11 cellular contexts compared by ENCODE assay signal in genomic region chr10:124999433-125000365, GRCh38. TPM values are rescaled to one million over a fixed set of nuclear protein-coding genes. Genes with fewer than 3 reads are reported as not detected.
DNase-seq lines count a peak whose midpoint lies in the region; ATAC-seq and TF ChIP-seq lines count a peak whose summit lies in the region.
"Had no signal": no experiment of that assay in that cellular context is flagged by ENCODE, and none has a peak within 500 bp of the region (broad histone marks: within the 10 kb centered on the region; RNA-seq: fewer than 3 reads in every experiment).

No MANE protein-coding gene starts in this region.

- CTCF ChIA-PET in activated CD4-positive, alpha-beta T cell treated with anti-CD3 and anti-CD28 coated beads, Interleukin-2, amount 10 ng/mL, durations not matched to agents 7 days and 5 days (lab: Charles Lee): interaction anchor here (1.2 kb wide), 1 partner anchor 9 kb away, joined by 3 read pairs; no protein-coding TSS in a partner anchor

- peaks cover 16% of the 10 kb centered on the region for H3K4me1 Mint-ChIP-seq in osteocyte (ENCODE audit: unreplicated experiment)
- no peaks in the 10 kb centered on the region for H3K4me1 Mint-ChIP-seq in stimulated activated effector memory CD8-positive, alpha-beta T cell treated with anti-CD3 and anti-CD28 coated beads, Interleukin-12 subunit alpha, Interleukin-12 subunit beta, amount 100 ng/mL, for 72 hours
- no peaks in the 10 kb centered on the region for H3K4me1 Mint-ChIP-seq in activated CD4-positive, alpha-beta T cell treated with anti-CD3 and anti-CD28 coated beads, Interleukin-2, amount 10 ng/mL, durations not matched to agents 7 days and 5 days

- DNase-seq in AG08396 (ENCODE audit: low spot score): peak; percentile 90
- DNase-seq in globus pallidus (ENCODE audit: low spot score): peak; percentile 68
- DNase-seq in osteocyte (ENCODE audit: extremely low spot score, unreplicated experiment): peak; percentile 81
- no peak for DNase-seq in stimulated activated effector memory CD8-positive, alpha-beta T cell treated with anti-CD3 and anti-CD28 coated beads, Interleukin-12 subunit alpha, Interleukin-12 subunit beta, amount 100 ng/mL, for 72 hours (ENCODE audit: low spot score in 2 of 2)
- DNase-seq in activated CD4-positive, alpha-beta T cell treated with anti-CD3 and anti-CD28 coated beads, Interleukin-2, amount 10 ng/mL, durations not matched to agents 7 days and 5 days: no peak
- DNase-seq in NCI-H82 treated with DMSO at 0.1 percent for 48 hours (lab: John Stamatoyannopoulos, UW; ENCODE audit: unreplicated experiment): no peak
- no peak for DNase-seq in GDM1 (lab: John Stamatoyannopoulos, UW)
- DNase-seq: NCI-H1092 treated with DMSO at 0.1 percent for 48 hours had no signal

- POLR2A ChIA-PET in activated CD4-positive, alpha-beta T cell treated with anti-CD3 and anti-CD28 coated beads, Interleukin-2, amount 10 ng/mL, durations not matched to agents 7 days and 5 days (lab: Charles Lee): no interaction called here

- TF ChIP-seq CTCF in VCaP (conservative IDR thresholded peaks at IDR 0.05) (no peak), osteocyte (IDR thresholded peaks at IDR 0.05) (no peak)

- no peaks in the 10 kb centered on the region for H3K27me3 Mint-ChIP-seq in osteocyte (ENCODE audit: unreplicated experiment)
- no peaks in the 10 kb centered on the region for H3K27me3 Mint-ChIP-seq in activated CD4-positive, alpha-beta T cell treated with anti-CD3 and anti-CD28 coated beads, Interleukin-2, amount 10 ng/mL, durations not matched to agents 7 days and 5 days

- no peak overlapping the region for H3K4me3 Mint-ChIP-seq in osteocyte (ENCODE audit: unreplicated experiment)
- no peak overlapping the region for H3K4me3 Mint-ChIP-seq in stimulated activated effector memory CD8-positive, alpha-beta T cell treated with anti-CD3 and anti-CD28 coated beads, Interleukin-12 subunit alpha, Interleukin-12 subunit beta, amount 100 ng/mL, for 72 hours
- H3K4me3 Mint-ChIP-seq in activated CD4-positive, alpha-beta T cell treated with anti-CD3 and anti-CD28 coated beads, Interleukin-2, amount 10 ng/mL, durations not matched to agents 7 days and 5 days: no peak overlapping the region
- H3K4me3 Mint-ChIP-seq: activated naive CD4-positive, alpha-beta T cell treated with anti-CD3 and anti-CD28 coated beads for 36 hours; CD8-positive, alpha-beta T cell had no signal

- ATAC-seq in stimulated activated effector memory CD8-positive, alpha-beta T cell treated with anti-CD3 and anti-CD28 coated beads, Interleukin-12 subunit alpha, Interleukin-12 subunit beta, amount 100 ng/mL, for 72 hours: no peak
- ATAC-seq: CD8-positive, alpha-beta T cell had no signal

- no peaks in the 10 kb centered on the region for H3K9me3 Mint-ChIP-seq in osteocyte (ENCODE audit: unreplicated experiment)
- no peaks in the 10 kb centered on the region for H3K9me3 Mint-ChIP-seq in stimulated activated effector memory CD8-positive, alpha-beta T cell treated with anti-CD3 and anti-CD28 coated beads, Interleukin-12 subunit alpha, Interleukin-12 subunit beta, amount 100 ng/mL, for 72 hours
- no peaks in the 10 kb centered on the region for H3K9me3 Mint-ChIP-seq in activated CD4-positive, alpha-beta T cell treated with anti-CD3 and anti-CD28 coated beads, Interleukin-2, amount 10 ng/mL, durations not matched to agents 7 days and 5 days
- H3K9me3 Mint-ChIP-seq: activated naive CD4-positive, alpha-beta T cell treated with anti-CD3 and anti-CD28 coated beads for 36 hours; CD8-positive, alpha-beta T cell had no signal

- peak overlapping the region; percentile 62 for H3K27ac Mint-ChIP-seq in osteocyte (ENCODE audit: unreplicated experiment)
- H3K27ac Mint-ChIP-seq in stimulated activated effector memory CD8-positive, alpha-beta T cell treated with anti-CD3 and anti-CD28 coated beads, Interleukin-12 subunit alpha, Interleukin-12 subunit beta, amount 100 ng/mL, for 72 hours: no peak overlapping the region
- no peak overlapping the region for H3K27ac Mint-ChIP-seq in activated CD4-positive, alpha-beta T cell treated with anti-CD3 and anti-CD28 coated beads, Interleukin-2, amount 10 ng/mL, durations not matched to agents 7 days and 5 days
- H3K27ac Mint-ChIP-seq: activated naive CD4-positive, alpha-beta T cell treated with anti-CD3 and anti-CD28 coated beads for 36 hours; CD8-positive, alpha-beta T cell had no signal

- H3K27ac ChIP-seq in VCaP: peak overlapping the region; percentile 46; the same call in 1 of the 2 replicates

- H3K36me3 Mint-ChIP-seq in osteocyte (ENCODE audit: unreplicated experiment): peaks cover 33% of the 10 kb centered on the region
- no peaks in the 10 kb centered on the region for H3K36me3 Mint-ChIP-seq in stimulated activated effector memory CD8-positive, alpha-beta T cell treated with anti-CD3 and anti-CD28 coated beads, Interleukin-12 subunit alpha, Interleukin-12 subunit beta, amount 100 ng/mL, for 72 hours
- no peaks in the 10 kb centered on the region for H3K36me3 Mint-ChIP-seq in activated CD4-positive, alpha-beta T cell treated with anti-CD3 and anti-CD28 coated beads, Interleukin-2, amount 10 ng/mL, durations not matched to agents 7 days and 5 days (ENCODE audit: low read depth)
- H3K36me3 Mint-ChIP-seq: CD8-positive, alpha-beta T cell had no signal

RNA-seq across cellular contexts. Expression of gene ZRANB1, which starts 57.8 kb away (rescaled TPM):
- 26.4 and 26.8 TPM in 2 replicates for total RNA-seq in osteocyte
- 10 to 100 TPM; 10.1 to 11.1 TPM for total RNA-seq in activated CD4-positive, alpha-beta T cell treated with anti-CD3 and anti-CD28 coated beads, Interleukin-2, amount 10 ng/mL, durations not matched to agents 7 days and 5 days

Comparison
In these comparisons a context has a peak if more than half of its experiments do, and no peak if none do; other contexts are left out.
1. DNase-seq: peak in AG08396 (single experiment), globus pallidus (single experiment) and osteocyte (single experiment); none in stimulated activated effector memory CD8-positive, alpha-beta T cell treated with anti-CD3 and anti-CD28 coated beads, Interleukin-12 subunit alpha, Interleukin-12 subunit beta, amount 100 ng/mL, for 72 hours (0 of 2), activated CD4-positive, alpha-beta T cell treated with anti-CD3 and anti-CD28 coated beads, Interleukin-2, amount 10 ng/mL, durations not matched to agents 7 days and 5 days (single experiment), NCI-H82 treated with DMSO at 0.1 percent for 48 hours (single experiment) and GDM1 (single experiment).